Comparison of ENCODE assay signal across 7 cellular contexts in genomic region chr4:165301833-165302232, GRCh38. TPM values are rescaled to one million over a fixed set of nuclear protein-coding genes. Genes with fewer than 3 reads are reported as not detected.
DNase-seq lines count a peak whose midpoint lies in the region; ATAC-seq, FAIRE-seq and TF ChIP-seq lines count a peak whose summit lies in the region.

No MANE protein-coding gene starts in this region.

- dilution Hi-C loops in endothelial cell of umbilical vein (cut with MboI; ENCODE audit: extremely low pct_ligation_motif_present, low sequenced_read_pairs), result no loop called here

- BruUV-seq in endothelial cell of umbilical vein (replicated peaks; lab: Mats Ljungman, UMichigan), result no TSS peak

- FAIRE-seq in endothelial cell of umbilical vein (lab: Jason Lieb, UNC), result peak; percentile 24
- no peak for FAIRE-seq in H54 (lab: Jason Lieb, UNC)

- peak overlapping the region in 1 of 3 experiments; percentile 13 for H3K4me3 ChIP-seq in endothelial cell of umbilical vein (replicated peaks in 1 of 3; ENCODE audit: insufficient read depth in 1 of 3, low read depth in 1 of 3, low read length in 3 of 3)
- H3K4me3 ChIP-seq in stomach, result peak overlapping the region in 3 of 4 donors; percentile 10 to 38 (median 26)

- H3K9me1 ChIP-seq in endothelial cell of umbilical vein (replicated peaks; ENCODE audit: control insufficient read depth, extremely low read depth, insufficient read depth, low read length), result no peaks in the 10 kb centered on the region

- H3K79me2 ChIP-seq in endothelial cell of umbilical vein (ENCODE audit: control insufficient read depth, insufficient read depth, low read length), result no peaks in the 10 kb centered on the region

- TF ChIP-seq POLR2A in endothelial cell of umbilical vein (IDR thresholded peaks at IDR 0.05; ENCODE audit: low read depth, low read length), result no peak
- TF ChIP-seq POLR2A in stomach (IDR thresholded peaks at IDR 0.05), result no peak
- no peak for TF ChIP-seq POLR2A in H54 (IDR thresholded peaks at IDR 0.05; ENCODE audit: low read depth, low read length)

- peak overlapping the region; percentile 75 for H3K4me2 ChIP-seq in endothelial cell of umbilical vein (ENCODE audit: insufficient read depth, low read length)

- no peak for TF ChIP-seq EP300 in stomach (IDR thresholded peaks at IDR 0.05)

- H3K9ac ChIP-seq in endothelial cell of umbilical vein (replicated peaks; ENCODE audit: extremely low read depth, insufficient read depth, low read length), result no peak overlapping the region

- H3K36me3 ChIP-seq in endothelial cell of umbilical vein (ENCODE audit: control insufficient read depth in 2 of 2, extremely low read depth in 1 of 2, insufficient read depth in 2 of 2, low read length in 2 of 2) (peaks cover 0 to 2% of the 10 kb centered on the region in 2 experiments), stomach (peaks cover 8 to 40% (median 28%) of the 10 kb centered on the region in 4 donors)

- POLR2A ChIA-PET in endothelial cell of umbilical vein (lab: Charles Lee), result no interaction called here

- H3K9me3 ChIP-seq in endothelial cell of umbilical vein (replicated peaks; ENCODE audit: control insufficient read depth, insufficient read depth, low read length) (no peaks in the 10 kb centered on the region), stomach (no peaks in the 10 kb centered on the region)

- no peak overlapping the region for H2AFZ ChIP-seq in endothelial cell of umbilical vein (ENCODE audit: low read depth, low read length)

- TF ChIP-seq CTCF in endothelial cell of umbilical vein (IDR thresholded peaks at IDR 0.05; ENCODE audit: extremely low read depth in 1 of 2, insufficient read depth in 1 of 2, low read depth in 1 of 2, low read length in 2 of 2) (no peak), stomach (IDR thresholded peaks at IDR 0.05) (no peak)

- ATAC-seq in GM18508 (IDR thresholded peaks at IDR 0.05; ENCODE audit: insufficient read depth, unreplicated experiment) (peak; percentile 63), GM21723 (IDR thresholded peaks at IDR 0.05; ENCODE audit: unreplicated experiment) (peak; percentile 84)

- H3K27me3 ChIP-seq in endothelial cell of umbilical vein (ENCODE audit: control insufficient read depth in 2 of 2, insufficient read depth in 2 of 2, low read length in 2 of 2), result no peaks in the 10 kb centered on the region
- H3K27me3 ChIP-seq in stomach, result no peaks in the 10 kb centered on the region

- H3K27ac ChIP-seq in endothelial cell of umbilical vein (ENCODE audit: insufficient read depth, low read depth, low read length), result no peak overlapping the region
- H3K27ac ChIP-seq in stomach, result peak overlapping the region in 2 of 5 donors; percentile 11 to 21

- DNase-seq in MV-4-11 (lab: John Stamatoyannopoulos, UW), result peak; percentile 13
- DNase-seq in endothelial cell of umbilical vein (ENCODE audit: low read depth, low spot score), result peak; percentile 26
- no peak for DNase-seq in stomach
- DNase-seq in NCI-H1694 (lab: John Stamatoyannopoulos, UW), result no peak
- no peak for DNase-seq in H54 (ENCODE audit: insufficient read length, low spot score)

- intact Hi-C loops in endothelial cell of umbilical vein (cut with micrococcal nuclease) (no loop called here), stomach (cut with DNase I; ENCODE audit: low total_unique reads) (no loop called here)

- WGBS in stomach, 5 donors, result 0 to 7% (median 6%) methylated on average over 1 of the region's 1 CpG

- H3K4me1 ChIP-seq in endothelial cell of umbilical vein (ENCODE audit: control insufficient read depth, extremely low read depth, insufficient read depth, low read length), result no peaks in the 10 kb centered on the region
- peaks cover 0 to 20% (median 8%) of the 10 kb centered on the region in 4 donors for H3K4me1 ChIP-seq in stomach

- no peaks in the 10 kb centered on the region for H4K20me1 ChIP-seq in endothelial cell of umbilical vein (replicated peaks; ENCODE audit: control insufficient read depth, extremely low read depth, insufficient read depth, low read length)

- CTCF ChIA-PET in endothelial cell of umbilical vein (lab: Charles Lee), result interaction anchor here (1.4 kb wide), 1 partner anchor 171 kb away, joined by 4 read pairs; no protein-coding TSS in a partner anchor

TF ChIP-seq in endothelial cell of umbilical vein, 7 proteins besides CTCF, POLR2A, EP300 and RAD21:
- TF ChIP-seq JUN (IDR thresholded peaks at IDR 0.05; ENCODE audit: borderline replicate concordance, insufficient read depth, insufficient read length, low read depth) (no peak), EZH2 (IDR thresholded peaks at IDR 0.05; ENCODE audit: borderline replicate concordance, low read depth, low read length, severe bottlenecking) (no peak), MAX (IDR thresholded peaks at IDR 0.05; ENCODE audit: insufficient read depth, insufficient read length) (no peak), MYC (IDR thresholded peaks at IDR 0.05; ENCODE audit: low read depth, low read length) (no peak), GATA2 (IDR thresholded peaks at IDR 0.05; ENCODE audit: insufficient read depth, insufficient read length, low read depth, low read length) (no peak), POLR2AphosphoS5 (IDR thresholded peaks at IDR 0.05; ENCODE audit: insufficient read depth, low read depth, low read length) (no peak), FOS (IDR thresholded peaks at IDR 0.05; ENCODE audit: borderline replicate concordance, insufficient read depth, low read length) (no peak)

RNA-seq across cellular contexts. Expression of gene MSMO1, which starts 25.6 kb away (rescaled TPM):
- total RNA-seq in endothelial cell of umbilical vein (109 and 127 TPM in 2 replicates), stomach (10 to 100 TPM in 3 of 5 donors, 1 to 10 TPM in 2; 6.7 to 62.6 (median 10.3) TPM)
- polyA plus RNA-seq in endothelial cell of umbilical vein (69.0 and 74.3 TPM in 2 replicates), stomach (10 to 100 TPM; 18.6 to 46.4 (median 36.3) TPM)
- 60.4 and 61.9 TPM in 2 replicates for polyA plus RNA-seq in endothelial cell of umbilical vein (2011; cell fraction: cytosol; rRNA removed)
- polyA plus RNA-seq in endothelial cell of umbilical vein (2011; cell fraction: nucleus; rRNA removed), result 23.0 and 32.4 TPM in 2 replicates
- 34.5 and 57.2 TPM in 2 replicates for polyA plus RNA-seq in endothelial cell of umbilical vein (2012)
- polyA minus RNA-seq in endothelial cell of umbilical vein, result 56.1 and 58.2 TPM in 2 replicates
- 13.2 TPM for polyA minus RNA-seq in endothelial cell of umbilical vein (2011; cell fraction: cytosol; rRNA and poly(A)+ RNA removed)
- polyA minus RNA-seq in endothelial cell of umbilical vein (2011; cell fraction: nucleus; rRNA and poly(A)+ RNA removed), result 15.4 and 26.9 TPM in 2 replicates

Comparison
In these comparisons a context has a peak if more than half of its experiments do, and no peak if none do; other contexts are left out.
1. DNase-seq: peak in MV-4-11 (single experiment) and endothelial cell of umbilical vein (single experiment); none in stomach (single experiment), NCI-H1694 (single experiment) and H54 (single experiment).